In the genomic region with DNA sequence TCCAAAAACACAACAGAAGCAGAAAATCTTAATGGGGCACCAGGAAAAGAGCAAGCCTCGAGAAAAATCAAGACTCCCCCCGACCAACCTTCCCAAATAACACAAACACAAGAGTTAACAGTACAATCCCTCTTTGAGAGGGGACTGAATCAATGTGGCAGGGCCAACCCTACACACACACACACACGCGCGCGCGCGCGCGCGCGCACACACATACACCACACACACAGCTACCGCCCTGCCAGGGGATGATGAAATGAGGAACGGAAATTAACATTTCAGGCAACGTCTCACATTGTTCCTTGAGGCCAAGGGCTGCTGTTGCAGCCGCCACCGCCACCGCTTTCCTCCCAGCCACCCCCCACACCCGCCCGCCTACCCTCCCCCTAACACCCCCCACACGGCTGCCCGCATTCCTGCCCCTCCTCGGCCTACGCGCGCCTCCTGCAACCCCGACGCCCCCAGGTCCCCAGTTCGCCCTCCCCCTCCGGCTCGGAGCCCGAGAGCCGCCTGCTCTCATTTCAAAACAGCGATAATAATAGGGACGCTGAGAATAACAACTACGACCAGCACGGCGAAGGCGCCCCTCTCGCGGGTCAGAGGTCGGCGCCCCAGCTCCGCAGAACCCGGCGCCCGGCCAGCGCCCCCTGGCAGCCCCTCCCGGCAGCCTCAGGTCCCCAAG, we compare ENCODE assay signal across 8 cellular contexts. TPM values are rescaled to one million over a fixed set of nuclear protein-coding genes. Genes with fewer than 3 reads are reported as not detected.
DNase-seq lines count a peak whose midpoint lies in the region; ATAC-seq, FAIRE-seq and TF ChIP-seq lines count a peak whose summit lies in the region.

No MANE protein-coding gene starts in this region.

- TF ChIP-seq POLR2A in H54 (IDR thresholded peaks at IDR 0.05; ENCODE audit: low read depth, low read length) (no peak), lower leg skin (IDR thresholded peaks at IDR 0.05) (no peak)

- H3K36me3 Mint-ChIP-seq in activated CD4-positive, alpha-beta memory T cell treated with anti-CD3 and anti-CD28 coated beads for 36 hours: peaks cover 17% of the 10 kb centered on the region

- POLR2A ChIA-PET in activated CD4-positive, alpha-beta memory T cell treated with anti-CD3 and anti-CD28 coated beads for 36 hours (lab: Charles Lee): interaction anchor here (0.8 to 3.4 kb wide), 14 partner anchors 16 to 248 kb away, joined by 3 to 32 read pairs (median 4); partner anchors contain the start of gene SPG7

- WGBS in lower leg skin, 2 donors: 0 to 1% methylated on average over 21 to 41 of the region's 49 CpGs

- H3K9me3 Mint-ChIP-seq in activated CD4-positive, alpha-beta memory T cell treated with anti-CD3 and anti-CD28 coated beads for 36 hours: no peaks in the 10 kb centered on the region

- H3K9ac ChIP-seq in duodenal mucosa (ENCODE audit: low read depth in 1 of 2, low read length in 2 of 2): peak overlapping the region; percentile 57 to 67

- peak; percentile 80 for DNase-seq in COR-L47 (lab: John Stamatoyannopoulos, UW)
- DNase-seq in H54 (ENCODE audit: insufficient read length, low spot score): peak; percentile 76
- peak; percentile 80 for DNase-seq in NCI-H748 (lab: John Stamatoyannopoulos, UW; ENCODE audit: unreplicated experiment)
- peak; percentile 91 for DNase-seq in activated CD4-positive, alpha-beta memory T cell treated with anti-CD3 and anti-CD28 coated beads for 36 hours
- DNase-seq in lower leg skin (ENCODE audit: low spot score in 2 of 2): peak; percentile 91 to 96
- DNase-seq in stimulated activated CD4-positive, alpha-beta T cell treated with anti-CD3 and anti-CD28 coated beads, Interleukin-4, amount 100 ng/mL, for 24 hours: peak; percentile 85

- H3K4me3 Mint-ChIP-seq in activated CD4-positive, alpha-beta memory T cell treated with anti-CD3 and anti-CD28 coated beads for 36 hours: peak overlapping the region; percentile 84

- H3K9me3 ChIP-seq in duodenal mucosa (ENCODE audit: control insufficient read depth in 1 of 2, low read length in 2 of 2): no peaks in the 10 kb centered on the region

- no peak for FAIRE-seq in H54 (lab: Jason Lieb, UNC)

- CTCF ChIA-PET in activated CD4-positive, alpha-beta memory T cell treated with anti-CD3 and anti-CD28 coated beads for 36 hours (lab: Charles Lee): interaction anchor here (0.7 to 1.9 kb wide), 3 partner anchors 19 to 68 kb away, joined by 3 to 4 read pairs (median 4); partner anchors contain the start of gene SPG7

- H3K27me3 ChIP-seq in duodenal mucosa (ENCODE audit: control insufficient read depth in 1 of 2, insufficient read depth in 2 of 2, low read length in 2 of 2): no peaks in the 10 kb centered on the region

- H3K27me3 Mint-ChIP-seq in activated CD4-positive, alpha-beta memory T cell treated with anti-CD3 and anti-CD28 coated beads for 36 hours: no peaks in the 10 kb centered on the region

- peaks cover 50% of the 10 kb centered on the region in 2 donors for H3K4me1 ChIP-seq in duodenal mucosa (ENCODE audit: control insufficient read depth in 1 of 2, insufficient read depth in 2 of 2, low read length in 2 of 2)

- peaks cover 63% of the 10 kb centered on the region for H3K4me1 Mint-ChIP-seq in activated CD4-positive, alpha-beta memory T cell treated with anti-CD3 and anti-CD28 coated beads for 36 hours (ENCODE audit: low read depth)

- peak overlapping the region; percentile 76 for H3K27ac ChIP-seq in duodenal mucosa (ENCODE audit: low read depth, low read length)

- H3K4me3 ChIP-seq in duodenal mucosa (ENCODE audit: low read depth in 1 of 2, low read length in 2 of 2): peak overlapping the region; percentile 67 to 70
- peak overlapping the region; percentile 69 for H3K4me3 ChIP-seq in lower leg skin (ENCODE audit: low read depth, poor library complexity, severe bottlenecking)

- TF ChIP-seq CTCF in lower leg skin (IDR thresholded peaks at IDR 0.05): no peak

- peaks cover 0 to 2% of the 10 kb centered on the region in 2 donors for H3K36me3 ChIP-seq in duodenal mucosa (ENCODE audit: control insufficient read depth in 1 of 2, insufficient read depth in 2 of 2, low read length in 2 of 2)

- intact Hi-C loops in activated CD4-positive, alpha-beta memory T cell treated with anti-CD3 and anti-CD28 coated beads for 36 hours (cut with micrococcal nuclease): loop anchor here (2.0 to 5.0 kb wide), 4 partner anchors 47 to 247 kb away; no protein-coding TSS in a partner anchor
- intact Hi-C loops in lower leg skin (cut with DNase I; ENCODE audit: low total_unique reads): no loop called here

- peak overlapping the region; percentile 93 for H3K27ac Mint-ChIP-seq in activated CD4-positive, alpha-beta memory T cell treated with anti-CD3 and anti-CD28 coated beads for 36 hours

- no peak for ATAC-seq in GM18519 (IDR thresholded peaks at IDR 0.05; ENCODE audit: low FRiP score, unreplicated experiment)

RNA-seq across cellular contexts. Expression of gene ANKRD11, which starts 1.2 kb away (rescaled TPM):
- 100 to 1,000 TPM; 126 to 133 TPM for total RNA-seq in activated CD4-positive, alpha-beta memory T cell treated with anti-CD3 and anti-CD28 coated beads for 36 hours
- 100 to 1,000 TPM in 2 of 4 donors, 10 to 100 TPM in 2; 75.6 to 183 (median 108) TPM for total RNA-seq in lower leg skin

RNA-seq across cellular contexts. Expression of gene SPG7, which starts 19.0 kb away (rescaled TPM):
- 10 to 100 TPM; 67.9 to 70.4 TPM for total RNA-seq in activated CD4-positive, alpha-beta memory T cell treated with anti-CD3 and anti-CD28 coated beads for 36 hours
- 100 to 1,000 TPM in 1 of 4 donors, 10 to 100 TPM in 3; 79.0 to 156 (median 92.3) TPM for total RNA-seq in lower leg skin
